8 cellular contexts compared by ENCODE assay signal in genomic region chr6:110815260-110816109, GRCh38. TPM values are rescaled to one million over a fixed set of nuclear protein-coding genes. Genes with fewer than 3 reads are reported as not detected.
DNase-seq lines count a peak whose midpoint lies in the region; ATAC-seq and TF ChIP-seq lines count a peak whose summit lies in the region.

Gene CDK19, minus strand, starts transcription at chr6:110815469. Its CDS starts 333 bp downstream, at chr6:110815136.

- 0 to 1% (median 0%) methylated on average over 59 of the region's 59 CpGs for WGBS in ovary, 3 donors
- 2% methylated on average over 43 to 49 of the region's 59 CpGs for WGBS in thyroid gland, 2 donors

- intact Hi-C loops in Right ventricle myocardium inferior (cut with DNase I) = loop anchor here (1.0 to 10.0 kb wide), 5 partner anchors 59 to 400 kb away; partner anchors contain the start of genes AMD1, DDO and GTF3C6
- intact Hi-C loops in ovary (cut with DNase I) = loop anchor here in 3 of 4 donors (2.0 to 10.0 kb wide), 2 partner anchors 59 kb away; partner anchors contain the start of gene AMD1 (in 3 of the 3)
- intact Hi-C loops in thyroid gland (cut with DNase I) = loop anchor here (2.0 kb wide), 1 partner anchor 59 kb away; the partner anchor contains the start of gene AMD1

- H3K4me1 ChIP-seq in ovary (ENCODE audit: insufficient read depth) = peaks cover 3% of the 10 kb centered on the region
- H3K4me1 ChIP-seq in thyroid gland = peaks cover 12% of the 10 kb centered on the region in 2 donors

- H3K36me3 ChIP-seq in SU-DHL-6 (ENCODE audit: low read length) (0 out of 2 replicates have a peak, but pooled peaks cover 3% of the 10 kb centered on the region), ovary (no peaks in the 10 kb centered on the region), thyroid gland (no peaks in the 10 kb centered on the region)

- peak within 1 kb of the TSS; percentile 86 for H3K4me2 ChIP-seq in SU-DHL-6 (ENCODE audit: low read depth, low read length, poor library complexity, severe bottlenecking)

- H3F3A ChIP-seq in SU-DHL-6 (ENCODE audit: insufficient read depth) = peaks cover 31% of the 10 kb centered on the region

- no peak for TF ChIP-seq EP300 in ovary (IDR thresholded peaks at IDR 0.05)

- H3K4me3 ChIP-seq in SU-DHL-6 (ENCODE audit: insufficient read depth, low read length, poor library complexity, severe bottlenecking) (peak within 1 kb of the TSS; percentile 67), ovary (peak within 1 kb of the TSS; percentile 78), thyroid gland (replicated peaks in 1 of 3) (peak within 1 kb of the TSS; percentile 46 to 87 (median 86))

- peak within 1 kb of the TSS; percentile 89 for H3K9ac ChIP-seq in SU-DHL-6 (ENCODE audit: low read length)

- H3K9me2 ChIP-seq in SU-DHL-6 (replicated peaks; ENCODE audit: insufficient read depth, low read length) = no peaks in the 10 kb centered on the region

- H3K27ac ChIP-seq in SU-DHL-6 (ENCODE audit: low read depth, low read length) = peak within 1 kb of the TSS; percentile 84
- H3K27ac ChIP-seq in ovary = peak within 1 kb of the TSS; percentile 90 to 93
- H3K27ac ChIP-seq in thyroid gland = peak within 1 kb of the TSS; percentile 92 to 98 (median 96)

- no peaks in the 10 kb centered on the region for H3K27me3 ChIP-seq in SU-DHL-6 (ENCODE audit: low read length)
- H3K27me3 ChIP-seq in ovary = no peaks in the 10 kb centered on the region
- H3K27me3 ChIP-seq in thyroid gland = no peaks in the 10 kb centered on the region

- H2AFZ ChIP-seq in SU-DHL-6 (ENCODE audit: low read depth, low read length, severe bottlenecking) = peak within 1 kb of the TSS; percentile 72

- H3K79me2 ChIP-seq in SU-DHL-6 (ENCODE audit: insufficient read depth, low read length) = peaks cover 45% of the 10 kb centered on the region

- TF ChIP-seq CTCF in SU-DHL-6 (IDR thresholded peaks at IDR 0.05; ENCODE audit: insufficient read depth, low read length, poor library complexity, severe bottlenecking) = no peak
- no peak for TF ChIP-seq CTCF in ovary (IDR thresholded peaks at IDR 0.05)
- no peak for TF ChIP-seq CTCF in thyroid gland (IDR thresholded peaks at IDR 0.05)

- TF ChIP-seq POLR2A in GM10847 (IDR thresholded peaks at IDR 0.05; ENCODE audit: extremely low read depth, insufficient read length) (peak; percentile 83), ovary (IDR thresholded peaks at IDR 0.05) (peak; percentile 57), thyroid gland (IDR thresholded peaks at IDR 0.05) (peak; percentile 78 to 92)

- H3K9me3 ChIP-seq in SU-DHL-6 (ENCODE audit: insufficient read depth, low read length) = no peaks in the 10 kb centered on the region
- no peaks in the 10 kb centered on the region for H3K9me3 ChIP-seq in ovary
- H3K9me3 ChIP-seq in thyroid gland = no peaks in the 10 kb centered on the region

- peak; percentile 98 for DNase-seq in NCI-H128 (lab: John Stamatoyannopoulos, UW; ENCODE audit: unreplicated experiment)
- DNase-seq in activated naive CD8-positive, alpha-beta T cell treated with anti-CD3 and anti-CD28 coated beads, Interleukin-2, amount 50 U/mL, for 16 hours (ENCODE audit: low read depth, low spot score) = peak; percentile 97
- DNase-seq in Right ventricle myocardium inferior (ENCODE audit: missing footprints) = peak; percentile 100
- DNase-seq in ovary = peak; percentile 96 to 98 (median 96)
- DNase-seq in thyroid gland = peak; percentile 99

- H4K20me1 ChIP-seq in SU-DHL-6 (ENCODE audit: low read depth, low read length) = peaks cover 12% of the 10 kb centered on the region

- peak; percentile 71 for ATAC-seq in HG02678 (IDR thresholded peaks at IDR 0.05; ENCODE audit: unreplicated experiment)
- ATAC-seq in Right ventricle myocardium inferior = peak; percentile 98

RNA-seq across cellular contexts. Expression of gene CDK19, which starts in this region (rescaled TPM):
- total RNA-seq in Right ventricle myocardium inferior (11.5 TPM), ovary (10 to 100 TPM in 6 of 7 donors, 1 to 10 TPM in 1; 9.8 to 20.8 (median 18.1) TPM), thyroid gland (10 to 100 TPM; 12.6 to 17.9 (median 13.3) TPM)
- polyA plus RNA-seq in ovary = 10 to 100 TPM; 12.6 to 15.7 TPM

Comparison
In these comparisons a context has a peak if more than half of its experiments do, and no peak if none do; other contexts are left out.
1. Peak in every context shown above with its lines: DNase-seq, ATAC-seq, H3K4me3 ChIP-seq and H3K27ac ChIP-seq.